In genomic region chr5:134813827-134814226, GRCh38 we compare ENCODE assay signal across 13 cellular contexts. TPM values are rescaled to one million over a fixed set of nuclear protein-coding genes. Genes with fewer than 3 reads are reported as not detected.
A peak's percentile ranks its signal among the peaks of the same experiment; 100 is the strongest.
DNase-seq lines count a peak whose midpoint lies in the region; ATAC-seq and TF ChIP-seq lines count a peak whose summit lies in the region.
"Had no signal": no experiment of that assay in that cellular context is flagged by ENCODE, and none has a peak within 500 bp of the region (broad histone marks: within the 10 kb centered on the region; RNA-seq: fewer than 3 reads in every experiment).

No MANE protein-coding gene starts in this region.

- H4K8ac ChIP-seq in neuronal stem cell (ENCODE audit: low read depth, low read length) = no peak overlapping the region

- no peak overlapping the region for H3K27ac ChIP-seq in CD4-positive, alpha-beta T cell (ENCODE audit: low read depth, low read length)
- H3K27ac ChIP-seq in neuronal stem cell (replicated peaks; ENCODE audit: low read length) = no peak overlapping the region
- H3K27ac ChIP-seq: adrenal gland had no signal

- no peak overlapping the region for H3K4me3 Mint-ChIP-seq in CD4-positive, alpha-beta T cell
- no peak overlapping the region for H3K4me3 Mint-ChIP-seq in T-helper 17 cell

- H3K27ac Mint-ChIP-seq in CD4-positive, alpha-beta T cell = peak overlapping the region; percentile 24
- H3K27ac Mint-ChIP-seq in T-helper 17 cell = no peak overlapping the region

- no peaks in the 10 kb centered on the region for H3K79me1 ChIP-seq in neuronal stem cell (ENCODE audit: low read depth, low read length)

- H3K14ac ChIP-seq in neuronal stem cell (ENCODE audit: low read length) = no peak overlapping the region

- no peak overlapping the region for H4K91ac ChIP-seq in neuronal stem cell (ENCODE audit: low read depth, low read length, poor library complexity)

- H3K18ac ChIP-seq in neuronal stem cell (ENCODE audit: low read length) = no peak overlapping the region

- no peak overlapping the region for H2BK12ac ChIP-seq in neuronal stem cell (ENCODE audit: low read length)

- CTCF ChIA-PET in CD4-positive, alpha-beta T cell (lab: Charles Lee) = no interaction called here

- no peak overlapping the region for H2AK5ac ChIP-seq in neuronal stem cell (ENCODE audit: low read depth, low read length)

- no peak overlapping the region for H2BK5ac ChIP-seq in neuronal stem cell (ENCODE audit: low read length)

- no peaks in the 10 kb centered on the region for H3K27me3 Mint-ChIP-seq in CD4-positive, alpha-beta T cell
- H3K27me3 Mint-ChIP-seq in T-helper 17 cell = no peaks in the 10 kb centered on the region

- H3K4me2 ChIP-seq in neuronal stem cell (ENCODE audit: insufficient read depth, low read length, poor library complexity, severe bottlenecking) = no peak overlapping the region

- no peaks in the 10 kb centered on the region for H3K4me1 Mint-ChIP-seq in CD4-positive, alpha-beta T cell (ENCODE audit: low read depth)
- H3K4me1 Mint-ChIP-seq in T-helper 17 cell = peaks cover 4% of the 10 kb centered on the region

- ATAC-seq in CD4-positive, alpha-beta T cell (ENCODE audit: poor library complexity) = no peak
- ATAC-seq in GM18909 (IDR thresholded peaks at IDR 0.05; ENCODE audit: poor library complexity, unreplicated experiment) = peak; percentile 59
- ATAC-seq in T-helper 17 cell = peak; percentile 50

- H2BK120ac ChIP-seq in neuronal stem cell (ENCODE audit: low read depth, low read length) = no peak overlapping the region

- peaks cover 22 to 96% of the 10 kb centered on the region in 2 donors for H3K36me3 ChIP-seq in neuronal stem cell (replicated peaks in 1 of 2; ENCODE audit: control insufficient read depth in 2 of 2, insufficient read depth in 2 of 2, low read length in 2 of 2)

- no peak overlapping the region for H3K4me3 ChIP-seq in Jurkat, Clone E6-1 (ENCODE audit: low read length)
- H3K4me3 ChIP-seq in neuronal stem cell (ENCODE audit: low read length in 2 of 2) = no peak overlapping the region
- H3K4me3 ChIP-seq: adrenal gland had no signal

- H3K4me1 ChIP-seq in neuronal stem cell (ENCODE audit: control insufficient read depth in 2 of 2, insufficient read depth in 1 of 2, low read depth in 1 of 2, low read length in 2 of 2) = no peaks in the 10 kb centered on the region
- H3K4me1 ChIP-seq: adrenal gland had no signal

- H3K36me3 Mint-ChIP-seq in CD4-positive, alpha-beta T cell (ENCODE audit: low read depth) = peaks cover 72% of the 10 kb centered on the region
- peaks cover 8% of the 10 kb centered on the region for H3K36me3 Mint-ChIP-seq in T-helper 17 cell (ENCODE audit: low read depth)

- H3K9me3 Mint-ChIP-seq in CD4-positive, alpha-beta T cell = no peaks in the 10 kb centered on the region

- H2AFZ ChIP-seq in neuronal stem cell (ENCODE audit: low read length) = no peak overlapping the region

- H2BK15ac ChIP-seq in neuronal stem cell (ENCODE audit: low read length) = no peak overlapping the region

- H3K9ac ChIP-seq in neuronal stem cell (ENCODE audit: low read depth, low read length, poor library complexity) = no peak overlapping the region

- intact Hi-C loops in CD4-positive, alpha-beta T cell (cut with DNase I, micrococcal nuclease) = no loop called here
- intact Hi-C loops in posterior vena cava (cut with DNase I) = no loop called here

- no peak overlapping the region for H3K23ac ChIP-seq in neuronal stem cell (ENCODE audit: low read depth, low read length, poor library complexity)

- no peaks in the 10 kb centered on the region for H3K9me3 ChIP-seq in CD4-positive, alpha-beta T cell (ENCODE audit: control insufficient read depth, low read length)
- no peaks in the 10 kb centered on the region for H3K9me3 ChIP-seq in T-helper 17 cell (ENCODE audit: control insufficient read depth, low read length, poor library complexity, severe bottlenecking)
- H3K9me3 ChIP-seq in neuronal stem cell (replicated peaks in 1 of 2; ENCODE audit: control insufficient read depth in 2 of 2, insufficient read depth in 1 of 2, low read depth in 1 of 2, low read length in 2 of 2) = no peaks in the 10 kb centered on the region
- H3K9me3 ChIP-seq: adrenal gland had no signal

- TF ChIP-seq CTCF in CD4-positive, alpha-beta T cell (IDR thresholded peaks at IDR 0.05) = no peak

- no peaks in the 10 kb centered on the region for H3K27me3 ChIP-seq in CD4-positive, alpha-beta T cell (ENCODE audit: control insufficient read depth, insufficient read depth, low read length)
- no peaks in the 10 kb centered on the region for H3K27me3 ChIP-seq in neuronal stem cell (ENCODE audit: control insufficient read depth in 3 of 3, insufficient read depth in 3 of 3, low read depth in 1 of 3, low read length in 3 of 3)
- H3K27me3 ChIP-seq: adrenal gland had no signal

- POLR2A ChIA-PET in CD4-positive, alpha-beta T cell (lab: Charles Lee) = no interaction called here

- H3K4ac ChIP-seq in neuronal stem cell (ENCODE audit: low read length) = no peak overlapping the region

- DNase-seq in CD4-positive, alpha-beta T cell = no peak
- DNase-seq in Jurkat, Clone E6-1 (ENCODE audit: low read depth, low spot score) = peak; percentile 5
- DNase-seq in T-helper 17 cell = no peak
- no peak for DNase-seq in activated CD4-positive, alpha-beta T cell treated with anti-CD3 and anti-CD28 coated beads for 48 hours
- no peak for DNase-seq in posterior vena cava (ENCODE audit: low spot score)
- DNase-seq in neuronal stem cell (ENCODE audit: low spot score) = no peak
- DNase-seq in stimulated activated CD4-positive, alpha-beta T cell treated with anti-CD3 and anti-CD28 coated beads, Interleukin-2, amount 100 ng/mL, for 24 hours = no peak
- DNase-seq: adrenal gland; dermis blood vessel endothelial cell; NCI-H2171 treated with DMSO at 0.1 percent for 48 hours; stimulated activated naive CD8-positive, alpha-beta T cell treated with anti-CD3 and anti-CD28 coated beads, Interleukin-15, Interleukin-2, amounts not matched to agents 100 U/mL and 50 U/mL, for 24 hours; T1000 had no signal

RNA-seq across cellular contexts. Expression of gene C5orf24, which starts 31.9 kb away (rescaled TPM):
- total RNA-seq in CD4-positive, alpha-beta T cell = 10 to 100 TPM; 34.6 to 36.5 TPM
- 53.3 TPM for polyA plus RNA-seq in Jurkat, Clone E6-1 (2012; ENCODE audit: insufficient read depth, insufficient read length)
- total RNA-seq in T-helper 17 cell = 10 to 100 TPM; 23.9 to 29.5 TPM
- 10 to 100 TPM; 53.1 to 58.7 TPM for total RNA-seq in posterior vena cava
- 35.1 TPM for polyA plus RNA-seq in neuronal stem cell (2013, experiment 1 of 2)
- 35.4 TPM for polyA plus RNA-seq in neuronal stem cell (2013, experiment 2 of 2)

RNA-seq across cellular contexts. Expression of gene DDX46, which starts 55.2 kb away (rescaled TPM):
- 10 to 100 TPM; 35.5 to 35.8 TPM for total RNA-seq in CD4-positive, alpha-beta T cell
- 82.1 TPM for polyA plus RNA-seq in Jurkat, Clone E6-1 (2012; ENCODE audit: insufficient read depth, insufficient read length)
- total RNA-seq in T-helper 17 cell (10 to 100 TPM; 47.2 to 52.7 TPM), posterior vena cava (10 to 100 TPM; 38.7 to 38.9 TPM)
- 35.7 TPM for polyA plus RNA-seq in neuronal stem cell (2013, experiment 1 of 2)
- 36.8 TPM for polyA plus RNA-seq in neuronal stem cell (2013, experiment 2 of 2)
